Comparison of ENCODE assay signal across 9 cellular contexts in the genomic region with DNA sequence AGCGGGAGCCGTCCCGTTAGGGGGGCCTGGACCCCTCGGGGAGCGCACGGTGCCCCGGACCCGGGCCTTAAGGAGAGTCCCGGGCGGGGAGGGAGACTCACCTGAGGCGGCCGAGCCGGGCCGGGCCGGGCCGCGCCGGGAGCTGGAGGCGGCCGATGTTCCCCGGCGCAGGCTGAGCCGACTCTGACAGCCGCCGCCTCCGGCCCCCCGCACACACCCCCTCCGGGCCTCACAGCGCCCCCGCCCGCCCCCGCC. TPM values are rescaled to one million over a fixed set of nuclear protein-coding genes. Genes with fewer than 3 reads are reported as not detected.
DNase-seq lines count a peak whose midpoint lies in the region; ATAC-seq and TF ChIP-seq lines count a peak whose summit lies in the region.
"Had no signal": no experiment of that assay in that cellular context is flagged by ENCODE, and none has a peak within 500 bp of the region (broad histone marks: within the 10 kb centered on the region; RNA-seq: fewer than 3 reads in every experiment).

A gene (minus strand): TSS at position 188 of the 255 bp plus-strand sequence. CDS start 1,656 bp downstream, outside the sequence.

- CTCF ChIA-PET in CD8-positive, alpha-beta T cell (lab: Charles Lee) = interaction anchor here (0.8 to 2.3 kb wide), 6 partner anchors 20 to 171 kb away, joined by 3 to 15 read pairs (median 4); a partner anchor contains a TSS
- CTCF ChIA-PET in T-cell (lab: Charles Lee) = no interaction called here

- DNase-seq in CD8-positive, alpha-beta T cell = peak in 1 of 7 experiments; percentile 54
- DNase-seq in T-cell = no peak
- DNase-seq in fibroblast of the aortic adventitia (ENCODE audit: low read depth) = no peak
- no peak for DNase-seq in ovary
- DNase-seq in SK-N-DZ (ENCODE audit: low spot score) = no peak

- peaks cover 36% of the 10 kb centered on the region for H3K27me3 Mint-ChIP-seq in CD8-positive, alpha-beta T cell (ENCODE audit: low read depth)
- peaks cover 30 to 57% of the 10 kb centered on the region in 2 donors for H3K27me3 Mint-ChIP-seq in T-cell

- H3K4me1 Mint-ChIP-seq in CD8-positive, alpha-beta T cell (ENCODE audit: low read depth) = peaks cover 15% of the 10 kb centered on the region
- H3K4me1 Mint-ChIP-seq in T-cell = peaks cover 9 to 21% (median 10%) of the 10 kb centered on the region in 3 donors

- no peaks in the 10 kb centered on the region for H3K9me3 Mint-ChIP-seq in CD8-positive, alpha-beta T cell
- H3K9me3 Mint-ChIP-seq in T-cell = no peaks in the 10 kb centered on the region

- H3K4me3 ChIP-seq in CD8-positive, alpha-beta T cell (ENCODE audit: low read depth, low read length) = peak within 1 kb of the TSS; percentile 50
- H3K4me3 ChIP-seq in fibroblast of the aortic adventitia (ENCODE audit: low read depth, low read length) = peak within 1 kb of the TSS; percentile 48
- peak within 1 kb of the TSS; percentile 41 for H3K4me3 ChIP-seq in ovary

- peak within 1 kb of the TSS; percentile 73 for H3K27ac Mint-ChIP-seq in CD8-positive, alpha-beta T cell
- H3K27ac Mint-ChIP-seq in T-cell = peak within 1 kb of the TSS; percentile 31 to 55

- intact Hi-C loops in CD8-positive, alpha-beta T cell (cut with DNase I, micrococcal nuclease) = loop anchor here in 1 of 2 experiments (10.0 kb wide), 1 partner anchor 279 kb away; no protein-coding TSS in a partner anchor
- intact Hi-C loops in ovary (cut with DNase I) = loop anchor here in 2 of 4 donors (5.0 to 10.0 kb wide), 6 partner anchors 162 to 399 kb away; a partner anchor contains a TSS

- WGBS in ovary, 3 donors = 0 to 2% (median 1%) methylated on average over 14 to 32 of the region's 32 CpGs

- TF ChIP-seq EP300 in ovary (IDR thresholded peaks at IDR 0.05) = no peak

- no peak within 1 kb of the TSS for H3K27ac ChIP-seq in CD8-positive, alpha-beta T cell (ENCODE audit: low read depth, low read length)
- H3K27ac ChIP-seq in ovary = peak within 1 kb of the TSS in 1 of 2 donors; percentile 57

- ATAC-seq in CD8-positive, alpha-beta T cell = no peak
- peak; percentile 7 to 28 (median 21) for ATAC-seq in T-cell (replicated peaks in 1 of 4)
- ATAC-seq in GM18502 (IDR thresholded peaks at IDR 0.05; ENCODE audit: poor library complexity, unreplicated experiment) = no peak
- ATAC-seq in GM21390 (IDR thresholded peaks at IDR 0.05; ENCODE audit: unreplicated experiment) = no peak
- ATAC-seq in GM21381 (IDR thresholded peaks at IDR 0.05; ENCODE audit: unreplicated experiment) = no peak

- TF ChIP-seq CTCF in CD8-positive, alpha-beta T cell (IDR thresholded peaks at IDR 0.05) = no peak
- TF ChIP-seq CTCF in fibroblast of the aortic adventitia (IDR thresholded peaks at IDR 0.05; ENCODE audit: insufficient read depth, low read length) (no peak), ovary (IDR thresholded peaks at IDR 0.05) (no peak)

- POLR2A ChIA-PET in CD8-positive, alpha-beta T cell (lab: Charles Lee) = interaction anchor here (1.0 kb wide), 1 partner anchor 21 kb away, joined by 3 read pairs; a partner anchor contains a TSS
- POLR2A ChIA-PET in T-cell (lab: Charles Lee) = no interaction called here

- H3K36me3 Mint-ChIP-seq in CD8-positive, alpha-beta T cell = no peaks in the 10 kb centered on the region
- H3K36me3 Mint-ChIP-seq in T-cell = no peaks in the 10 kb centered on the region

- no peaks in the 10 kb centered on the region for H3K36me3 ChIP-seq in CD8-positive, alpha-beta T cell (ENCODE audit: insufficient read depth, low read length)
- H3K36me3 ChIP-seq in ovary = no peaks in the 10 kb centered on the region

- TF ChIP-seq POLR2A in ovary (IDR thresholded peaks at IDR 0.05) = no peak

- peak within 1 kb of the TSS; percentile 88 for H3K4me3 Mint-ChIP-seq in CD8-positive, alpha-beta T cell
- H3K4me3 Mint-ChIP-seq in T-cell = peak within 1 kb of the TSS; percentile 77 to 79 (median 78)

- no peaks in the 10 kb centered on the region for H3K9me3 ChIP-seq in CD8-positive, alpha-beta T cell (ENCODE audit: low read length)
- no peaks in the 10 kb centered on the region for H3K9me3 ChIP-seq in ovary

- H3K27me3 ChIP-seq in CD8-positive, alpha-beta T cell (ENCODE audit: insufficient read depth, low read length) = peaks cover 8% of the 10 kb centered on the region
- H3K27me3 ChIP-seq in ovary = no peaks in the 10 kb centered on the region

- H3K4me1 ChIP-seq in CD8-positive, alpha-beta T cell (ENCODE audit: insufficient read depth, low read length) = peaks cover 16% of the 10 kb centered on the region
- peaks cover 6% of the 10 kb centered on the region for H3K4me1 ChIP-seq in ovary (ENCODE audit: insufficient read depth)

RNA-seq across cellular contexts. Expression of the gene that starts here (rescaled TPM):
- total RNA-seq in CD8-positive, alpha-beta T cell = 1 to 10 TPM; 7.7 to 9.1 TPM
- under 1 TPM; 0.13 to 0.84 (median 0.44) TPM for total RNA-seq in T-cell
- 0.16 TPM in 1 of 2 replicates, not detected in the other for total RNA-seq in fibroblast of the aortic adventitia (ENCODE audit: low replicate concordance)
- 10 to 100 TPM in 2 of 7 donors, 1 to 10 TPM in 4, under 1 TPM in 1; 0.48 to 15.3 (median 4.9) TPM for total RNA-seq in ovary
- polyA plus RNA-seq in ovary = 1 to 10 TPM in 1 of 2 donors, under 1 TPM in 1; 0.37 to 1.8 TPM
- polyA plus RNA-seq in SK-N-DZ (2014; cell fraction: cytosol; rRNA removed) = 1.0 and 2.4 TPM in 2 replicates
- polyA plus RNA-seq in SK-N-DZ (2014; cell fraction: nucleus; rRNA removed) = 1.9 and 4.2 TPM in 2 replicates
- total RNA-seq: RPMI7951 had no signal

Comparison
In these comparisons a context has a peak if more than half of its experiments do, and no peak if none do; other contexts are left out.
1. Peak in ATAC-seq in T-cell; RNA of the gene not detected or under 1 TPM.